In genomic region chr18:37393221-37393828, GRCh38 we compare ENCODE assay signal across 8 cellular contexts.
A peak's percentile ranks its signal among the peaks of the same experiment; 100 is the strongest.
DNase-seq lines count a peak whose midpoint lies in the region; ATAC-seq and TF ChIP-seq lines count a peak whose summit lies in the region.

No MANE protein-coding gene starts in this region.

- H3K4me3 Mint-ChIP-seq in natural killer cell (peak overlapping the region; percentile 49), nephron progenitor cell (peak overlapping the region; percentile 75)
- H3K4me3 Mint-ChIP-seq in natural killer cell treated with Interleukin-12 subunit alpha and Interleukin-12 subunit beta and Interleukin-15 and Interleukin-18, amount 100 ng/mL, for 72 hours = no peak overlapping the region
- H3K4me3 Mint-ChIP-seq in central memory CD8-positive, alpha-beta T cell = peak overlapping the region; percentile 11

- TF ChIP-seq CTCF in natural killer cell (IDR thresholded peaks at IDR 0.05) (no peak), nephron progenitor cell (IDR thresholded peaks at IDR 0.05) (no peak), upper lobe of right lung (IDR thresholded peaks at IDR 0.05) (no peak)

- H3K36me3 ChIP-seq in upper lobe of right lung = no peaks in the 10 kb centered on the region

- peak overlapping the region; percentile 32 for H3K4me3 ChIP-seq in upper lobe of right lung

- H3K4me1 ChIP-seq in upper lobe of right lung = peaks cover 6% of the 10 kb centered on the region

- H3K27ac ChIP-seq in upper lobe of right lung = no peak overlapping the region

- DNase-seq in natural killer cell = no peak
- DNase-seq in natural killer cell treated with Interleukin-12 subunit alpha and Interleukin-12 subunit beta and Interleukin-15 and Interleukin-18, amount 100 ng/mL, for 72 hours (ENCODE audit: low spot score) = no peak
- DNase-seq in central memory CD8-positive, alpha-beta T cell (ENCODE audit: low spot score in 2 of 2) = no peak
- DNase-seq in nephron progenitor cell = no peak
- no peak for DNase-seq in upper lobe of right lung
- DNase-seq in SW 1271 (lab: John Stamatoyannopoulos, UW) = no peak
- DNase-seq in ureter (ENCODE audit: low spot score) = no peak
- DNase-seq in NCI-H2196 treated with DMSO at 0.1 percent for 48 hours (lab: John Stamatoyannopoulos, UW; ENCODE audit: unreplicated experiment) = no peak

- no peak for ATAC-seq in natural killer cell
- no peak for ATAC-seq in natural killer cell treated with Interleukin-12 subunit alpha and Interleukin-12 subunit beta and Interleukin-15 and Interleukin-18, amount 100 ng/mL, for 72 hours
- ATAC-seq in central memory CD8-positive, alpha-beta T cell (replicated peaks; ENCODE audit: extremely low read depth, poor library complexity, severe bottlenecking) = no peak
- ATAC-seq in upper lobe of right lung = no peak

- H3K4me1 Mint-ChIP-seq in natural killer cell = peaks cover 0 to 7% of the 10 kb centered on the region in 2 donors
- peaks cover 6 to 7% of the 10 kb centered on the region in 2 donors for H3K4me1 Mint-ChIP-seq in natural killer cell treated with Interleukin-12 subunit alpha and Interleukin-12 subunit beta and Interleukin-15 and Interleukin-18, amount 100 ng/mL, for 72 hours (ENCODE audit: low read depth in 2 of 2)
- H3K4me1 Mint-ChIP-seq in central memory CD8-positive, alpha-beta T cell = peaks cover 7% of the 10 kb centered on the region
- H3K4me1 Mint-ChIP-seq in nephron progenitor cell = peaks cover 39% of the 10 kb centered on the region

- no peak overlapping the region for H3K27ac Mint-ChIP-seq in natural killer cell
- H3K27ac Mint-ChIP-seq in natural killer cell treated with Interleukin-12 subunit alpha and Interleukin-12 subunit beta and Interleukin-15 and Interleukin-18, amount 100 ng/mL, for 72 hours = no peak overlapping the region
- H3K27ac Mint-ChIP-seq in central memory CD8-positive, alpha-beta T cell (ENCODE audit: low read depth) = no peak overlapping the region
- no peak overlapping the region for H3K27ac Mint-ChIP-seq in nephron progenitor cell

- peaks cover 8% of the 10 kb centered on the region for H3K27me3 ChIP-seq in upper lobe of right lung

- no peaks in the 10 kb centered on the region for H3K9me3 ChIP-seq in upper lobe of right lung

- H3K9me3 Mint-ChIP-seq in natural killer cell (no peaks in the 10 kb centered on the region), nephron progenitor cell (peaks cover 21% of the 10 kb centered on the region)
- H3K9me3 Mint-ChIP-seq in natural killer cell treated with Interleukin-12 subunit alpha and Interleukin-12 subunit beta and Interleukin-15 and Interleukin-18, amount 100 ng/mL, for 72 hours = no peaks in the 10 kb centered on the region
- no peaks in the 10 kb centered on the region for H3K9me3 Mint-ChIP-seq in central memory CD8-positive, alpha-beta T cell

- intact Hi-C loops in natural killer cell (cut with micrococcal nuclease) = no loop called here
- intact Hi-C loops in upper lobe of right lung (cut with DNase I) = no loop called here

- H3K36me3 Mint-ChIP-seq in natural killer cell = no peaks in the 10 kb centered on the region
- H3K36me3 Mint-ChIP-seq in natural killer cell treated with Interleukin-12 subunit alpha and Interleukin-12 subunit beta and Interleukin-15 and Interleukin-18, amount 100 ng/mL, for 72 hours = no peaks in the 10 kb centered on the region
- no peaks in the 10 kb centered on the region for H3K36me3 Mint-ChIP-seq in central memory CD8-positive, alpha-beta T cell (ENCODE audit: insufficient read depth)
- H3K36me3 Mint-ChIP-seq in nephron progenitor cell (ENCODE audit: low read depth) = no peaks in the 10 kb centered on the region

- H3K27me3 Mint-ChIP-seq in natural killer cell (ENCODE audit: low read depth in 2 of 2) (peaks cover 7 to 10% of the 10 kb centered on the region in 2 donors), nephron progenitor cell (ENCODE audit: low read depth, poor library complexity) (peaks cover 20% of the 10 kb centered on the region)
- H3K27me3 Mint-ChIP-seq in natural killer cell treated with Interleukin-12 subunit alpha and Interleukin-12 subunit beta and Interleukin-15 and Interleukin-18, amount 100 ng/mL, for 72 hours = peaks cover 9 to 24% of the 10 kb centered on the region in 2 donors
- peaks cover 60% of the 10 kb centered on the region for H3K27me3 Mint-ChIP-seq in central memory CD8-positive, alpha-beta T cell
